ENCODE assay signal across 8 cellular contexts in the genomic region with DNA sequence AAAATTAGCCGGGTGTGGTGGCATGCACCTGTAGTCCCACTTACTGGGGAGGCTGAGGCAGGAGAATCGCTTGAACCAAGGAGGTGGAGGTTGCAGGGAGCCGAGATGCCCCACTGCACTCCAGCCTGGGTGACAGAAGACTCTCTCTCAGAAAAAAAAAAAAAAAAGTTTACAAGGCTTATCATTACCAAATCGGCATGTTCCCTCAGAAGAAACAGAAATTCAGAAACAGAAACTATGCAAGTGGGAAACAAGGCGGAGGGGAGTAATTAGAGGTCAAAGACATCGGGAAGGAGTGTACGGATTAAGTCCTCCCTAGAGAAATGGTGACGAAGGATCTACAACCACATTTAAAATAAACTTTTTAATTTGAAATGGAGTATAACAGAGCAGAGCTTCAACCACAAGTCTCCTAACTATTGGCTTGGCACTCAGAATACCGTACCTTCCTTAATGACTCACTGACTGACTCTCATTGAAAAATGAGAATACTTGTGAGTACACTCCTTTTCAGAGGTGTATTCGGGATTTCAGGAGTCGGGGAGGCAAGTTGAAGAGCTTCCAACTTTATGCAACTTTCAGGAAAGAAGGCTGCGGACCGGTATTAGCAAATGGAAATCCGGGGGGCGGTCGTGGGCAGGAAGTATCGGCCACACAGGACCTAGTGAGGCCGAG. TPM values are rescaled to one million over a fixed set of nuclear protein-coding genes. Genes with fewer than 3 reads are reported as not detected.
A peak's percentile ranks its signal among the peaks of the same experiment; 100 is the strongest.
DNase-seq lines count a peak whose midpoint lies in the region; ATAC-seq and TF ChIP-seq lines count a peak whose summit lies in the region.

No MANE protein-coding gene starts in this region.

- peaks cover 5% of the 10 kb centered on the region for H3K4me1 Mint-ChIP-seq in activated CD4-positive, alpha-beta memory T cell treated with anti-CD3 and anti-CD28 coated beads for 36 hours (ENCODE audit: low read depth)
- peaks cover 19% of the 10 kb centered on the region for H3K4me1 Mint-ChIP-seq in osteocyte (ENCODE audit: unreplicated experiment)

- TF ChIP-seq CTCF in fibroblast of villous mesenchyme (IDR thresholded peaks at IDR 0.05; ENCODE audit: insufficient read depth, low read depth, low read length) (no peak), osteocyte (IDR thresholded peaks at IDR 0.05) (no peak)

- peak overlapping the region; percentile 95 for H3K4me3 Mint-ChIP-seq in activated CD4-positive, alpha-beta memory T cell treated with anti-CD3 and anti-CD28 coated beads for 36 hours
- peak overlapping the region; percentile 97 for H3K4me3 Mint-ChIP-seq in osteocyte (ENCODE audit: unreplicated experiment)

- peaks cover 3% of the 10 kb centered on the region for H3K36me3 Mint-ChIP-seq in activated CD4-positive, alpha-beta memory T cell treated with anti-CD3 and anti-CD28 coated beads for 36 hours
- peaks cover 9% of the 10 kb centered on the region for H3K36me3 Mint-ChIP-seq in osteocyte (ENCODE audit: unreplicated experiment)

- H3K9me3 Mint-ChIP-seq in activated CD4-positive, alpha-beta memory T cell treated with anti-CD3 and anti-CD28 coated beads for 36 hours: no peaks in the 10 kb centered on the region
- no peaks in the 10 kb centered on the region for H3K9me3 Mint-ChIP-seq in osteocyte (ENCODE audit: unreplicated experiment)

- DNase-seq in NCI-H510A treated with DMSO at 0.1 percent for 48 hours (lab: John Stamatoyannopoulos, UW) (peak; percentile 12), NCI-H510A (lab: John Stamatoyannopoulos, UW) (no peak), fibroblast of villous mesenchyme (ENCODE audit: low read depth) (peak; percentile 70), osteocyte (ENCODE audit: extremely low spot score, unreplicated experiment) (no peak), HuH-7 (ENCODE audit: low spot score) (no peak)
- DNase-seq in activated CD4-positive, alpha-beta memory T cell treated with anti-CD3 and anti-CD28 coated beads for 36 hours: no peak

- H3K27me3 Mint-ChIP-seq in activated CD4-positive, alpha-beta memory T cell treated with anti-CD3 and anti-CD28 coated beads for 36 hours: no peaks in the 10 kb centered on the region
- no peaks in the 10 kb centered on the region for H3K27me3 Mint-ChIP-seq in osteocyte (ENCODE audit: unreplicated experiment)

- peak overlapping the region; percentile 89 for H3K27ac Mint-ChIP-seq in activated CD4-positive, alpha-beta memory T cell treated with anti-CD3 and anti-CD28 coated beads for 36 hours
- H3K27ac Mint-ChIP-seq in osteocyte (ENCODE audit: unreplicated experiment): peak overlapping the region; percentile 95

- CTCF ChIA-PET in activated CD4-positive, alpha-beta memory T cell treated with anti-CD3 and anti-CD28 coated beads for 36 hours (lab: Charles Lee): interaction anchor here (0.8 kb wide), 1 partner anchor 84 kb away, joined by 3 read pairs; no protein-coding TSS in a partner anchor

- H3K4me3 ChIP-seq in fibroblast of villous mesenchyme (ENCODE audit: low read depth, low read length): peak overlapping the region; percentile 87

- intact Hi-C loops in activated CD4-positive, alpha-beta memory T cell treated with anti-CD3 and anti-CD28 coated beads for 36 hours (cut with micrococcal nuclease): loop anchor here (5.0 kb wide), 2 partner anchors 234 to 256 kb away; a partner anchor contains a TSS

- POLR2A ChIA-PET in activated CD4-positive, alpha-beta memory T cell treated with anti-CD3 and anti-CD28 coated beads for 36 hours (lab: Charles Lee): interaction anchor here (1.2 to 2.0 kb wide), 6 partner anchors 16 to 527 kb away, joined by 3 to 10 read pairs (median 4); partner anchors contain the start of genes ACOT6, LIN52, RIOX1 and ZNF410

- ATAC-seq in HG03460 (IDR thresholded peaks at IDR 0.05; ENCODE audit: unreplicated experiment): peak; percentile 15
- ATAC-seq in GM19397 (IDR thresholded peaks at IDR 0.05; ENCODE audit: unreplicated experiment): no peak

RNA-seq across cellular contexts. Expression of gene ENTPD5, which starts 0.9 kb away (rescaled TPM):
- 10 to 100 TPM; 10.2 to 11.2 TPM for total RNA-seq in activated CD4-positive, alpha-beta memory T cell treated with anti-CD3 and anti-CD28 coated beads for 36 hours
- total RNA-seq in fibroblast of villous mesenchyme (13.0 and 13.2 TPM in 2 replicates), osteocyte (17.0 and 18.4 TPM in 2 replicates)

RNA-seq across cellular contexts. Expression of gene BBOF1, which starts 1.0 kb away (rescaled TPM):
- total RNA-seq in activated CD4-positive, alpha-beta memory T cell treated with anti-CD3 and anti-CD28 coated beads for 36 hours: 1 to 10 TPM; 1.0 to 1.3 TPM
- 8.2 and 11.9 TPM in 2 replicates for total RNA-seq in fibroblast of villous mesenchyme
- total RNA-seq in osteocyte: 8.0 and 9.1 TPM in 2 replicates

Comparison
In these comparisons a context has a peak if more than half of its experiments do, and no peak if none do; other contexts are left out.
1. DNase-seq: peak in NCI-H510A treated with DMSO at 0.1 percent for 48 hours (single experiment) and fibroblast of villous mesenchyme (single experiment); none in NCI-H510A (single experiment), activated CD4-positive, alpha-beta memory T cell treated with anti-CD3 and anti-CD28 coated beads for 36 hours (single experiment), osteocyte (single experiment) and HuH-7 (single experiment).